In the genomic region with DNA sequence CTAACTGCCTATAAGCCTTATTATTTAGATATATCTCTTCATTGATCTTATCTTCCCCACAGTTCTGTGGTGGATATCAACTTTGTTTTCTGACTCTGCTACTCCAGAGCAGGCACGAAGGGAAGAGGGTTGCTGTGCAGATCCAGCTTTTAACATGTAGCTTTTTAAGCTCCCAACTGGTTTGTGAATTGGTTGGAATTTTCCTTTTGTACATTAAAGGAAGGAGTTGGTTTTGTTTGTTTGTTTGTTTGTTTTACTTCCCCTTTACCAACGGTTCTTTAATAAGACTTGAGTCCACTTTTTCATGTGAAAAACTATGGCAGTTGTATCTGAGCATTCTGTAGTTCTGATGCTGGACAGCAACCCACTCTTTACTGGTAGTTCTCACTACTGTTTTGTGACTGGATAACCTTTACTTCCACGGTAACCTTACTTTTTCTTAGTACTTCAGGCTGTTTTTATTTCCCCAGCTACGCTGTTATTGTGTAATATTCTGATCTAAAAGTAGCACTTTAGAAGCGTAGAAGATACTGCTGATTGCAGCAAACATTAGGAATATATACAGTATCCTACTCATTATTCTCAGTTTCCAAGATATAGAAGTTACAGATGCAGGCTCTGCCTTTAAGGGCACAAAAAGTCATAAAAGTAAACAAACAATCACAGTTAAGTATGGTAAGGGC, we compare ENCODE assay signal across 8 cellular contexts.
DNase-seq lines count a peak whose midpoint lies in the region; ATAC-seq and TF ChIP-seq lines count a peak whose summit lies in the region.

No MANE protein-coding gene starts in this region.

- H3K36me3 ChIP-seq in rectal smooth muscle tissue (ENCODE audit: control insufficient read depth, insufficient read depth, low read length), result peaks cover 7% of the 10 kb centered on the region

- H3K4me3 Mint-ChIP-seq in effector memory CD8-positive, alpha-beta T cell, result peak overlapping the region; percentile 97

- no peak for ATAC-seq in effector memory CD8-positive, alpha-beta T cell (replicated peaks)
- ATAC-seq in GM18517 (IDR thresholded peaks at IDR 0.05; ENCODE audit: unreplicated experiment), result no peak
- ATAC-seq in HG03045 (IDR thresholded peaks at IDR 0.05; ENCODE audit: unreplicated experiment), result no peak
- ATAC-seq in HG03095 (IDR thresholded peaks at IDR 0.05; ENCODE audit: unreplicated experiment), result no peak
- ATAC-seq in GM18868 (IDR thresholded peaks at IDR 0.05; ENCODE audit: unreplicated experiment), result no peak

- no peaks in the 10 kb centered on the region for H3K27me3 ChIP-seq in rectal smooth muscle tissue (ENCODE audit: control insufficient read depth, insufficient read depth, low read length)

- no peaks in the 10 kb centered on the region for H3K27me3 Mint-ChIP-seq in effector memory CD8-positive, alpha-beta T cell

- no peak overlapping the region for H3K27ac ChIP-seq in rectal smooth muscle tissue (ENCODE audit: low read depth, low read length)

- peak overlapping the region in 1 of 2 donors; percentile 98 for H3K27ac Mint-ChIP-seq in effector memory CD8-positive, alpha-beta T cell

- peaks cover 9% of the 10 kb centered on the region for H3K4me1 ChIP-seq in rectal smooth muscle tissue (ENCODE audit: control insufficient read depth, insufficient read depth, low read length)

- peaks cover 35% of the 10 kb centered on the region for H3K36me3 Mint-ChIP-seq in effector memory CD8-positive, alpha-beta T cell (ENCODE audit: insufficient read depth)

- peak overlapping the region; percentile 94 for H3K4me3 ChIP-seq in GM12865 (ENCODE audit: low read depth, low read length)
- H3K4me3 ChIP-seq in rectal smooth muscle tissue (ENCODE audit: low read length), result peak overlapping the region; percentile 97

- H3K9ac ChIP-seq in rectal smooth muscle tissue (ENCODE audit: low read length), result no peak overlapping the region

- DNase-seq in GM12865 (ENCODE audit: low read depth), result no peak
- DNase-seq in OCI-M1 (lab: John Stamatoyannopoulos, UW), result peak; percentile 63
- DNase-seq in effector memory CD8-positive, alpha-beta T cell, result no peak

- H3K9me3 Mint-ChIP-seq in effector memory CD8-positive, alpha-beta T cell, result no peaks in the 10 kb centered on the region

- peaks cover 44 to 55% of the 10 kb centered on the region in 2 donors for H3K4me1 Mint-ChIP-seq in effector memory CD8-positive, alpha-beta T cell (ENCODE audit: low read depth in 2 of 2)

- TF ChIP-seq CTCF in GM12865 (IDR thresholded peaks at IDR 0.05; ENCODE audit: insufficient read depth, low read depth, low read length, missing control alignments), result no peak
